In the genomic region with DNA sequence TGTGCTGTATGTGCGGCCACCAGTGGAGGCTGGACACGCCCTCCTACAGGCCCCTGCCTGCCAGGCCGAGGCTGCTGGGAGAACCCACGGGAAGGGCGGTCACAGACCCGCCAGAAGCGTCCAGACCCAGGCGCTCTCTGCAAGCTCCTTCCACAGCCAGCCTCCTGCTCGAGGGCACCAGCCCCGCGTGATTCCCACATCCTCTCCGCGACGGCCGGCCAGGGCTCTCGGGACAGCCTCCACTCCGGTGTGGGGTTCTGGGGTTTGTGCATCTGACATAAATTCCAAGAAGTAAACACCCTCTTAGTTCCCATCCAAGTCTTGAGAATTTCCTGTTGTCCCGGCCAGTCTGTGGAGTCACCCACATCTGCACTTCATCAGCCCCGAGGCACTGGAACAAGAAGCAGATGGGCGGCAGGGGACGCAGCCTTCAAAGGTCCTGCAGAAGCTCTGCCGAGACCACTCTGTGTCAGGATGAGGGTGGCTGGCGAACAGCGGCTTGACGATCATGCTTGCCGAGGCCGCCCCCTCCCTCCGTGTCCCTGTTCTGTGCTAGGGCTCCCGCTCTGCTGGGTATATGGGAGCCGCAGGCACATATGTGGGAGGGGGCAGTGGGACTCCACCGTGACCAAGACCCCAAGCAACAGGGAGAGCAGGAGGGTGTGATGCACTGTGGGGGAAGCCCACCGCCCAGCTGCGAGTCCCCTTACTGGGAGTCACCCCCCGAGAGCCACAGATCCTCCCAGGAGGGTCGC, we compare ENCODE assay signal across 13 cellular contexts. TPM values are rescaled to one million over a fixed set of nuclear protein-coding genes. Genes with fewer than 3 reads are reported as not detected.
DNase-seq lines count a peak whose midpoint lies in the region; ATAC-seq and TF ChIP-seq lines count a peak whose summit lies in the region.
"Had no signal": no experiment of that assay in that cellular context is flagged by ENCODE, and none has a peak within 500 bp of the region (broad histone marks: within the 10 kb centered on the region; RNA-seq: fewer than 3 reads in every experiment).

No MANE protein-coding gene starts in this region.

- no peak for TF ChIP-seq POLR2A in testis (IDR thresholded peaks at IDR 0.05)

- no peaks in the 10 kb centered on the region for H3K27me3 ChIP-seq in esophagus (ENCODE audit: control insufficient read depth in 1 of 2, insufficient read depth in 2 of 2, low read length in 2 of 2)
- no peaks in the 10 kb centered on the region for H3K27me3 ChIP-seq in lung (ENCODE audit: control insufficient read depth, insufficient read depth)
- H3K27me3 ChIP-seq in testis, result no peaks in the 10 kb centered on the region

- peak overlapping the region; percentile 85 for H3K4me3 ChIP-seq in HFF-Myc (replicated peaks; ENCODE audit: low read depth, low read length)
- no peak overlapping the region for H3K4me3 ChIP-seq in esophagus (ENCODE audit: low read depth in 1 of 2, low read length in 2 of 2)
- no peak overlapping the region for H3K4me3 ChIP-seq in lung
- no peak overlapping the region for H3K4me3 ChIP-seq in testis

- intact Hi-C loops in testis (cut with DNase I; ENCODE audit: low total_unique reads), result loop anchor here (10.0 kb wide), 1 partner anchor 84 kb away; a partner anchor contains a TSS

- H3K27ac ChIP-seq in esophagus (ENCODE audit: low read depth in 2 of 2, low read length in 1 of 2), result peak overlapping the region; percentile 73 to 95
- peak overlapping the region; percentile 95 for H3K27ac ChIP-seq in lung (ENCODE audit: low read depth in 1 of 2, low read length in 1 of 2)
- H3K27ac ChIP-seq in testis, result peak overlapping the region; percentile 88 to 90

- 52 to 69% methylated on average over 31 to 35 of the region's 35 CpGs for WGBS in esophagus, 2 donors
- WGBS in lung, 2 donors, result 60 to 73% methylated on average over 35 of the region's 35 CpGs
- WGBS in testis, 2 donors, result 60% methylated on average over 15 to 35 of the region's 35 CpGs

- no peaks in the 10 kb centered on the region for H3K9me3 ChIP-seq in esophagus (ENCODE audit: control insufficient read depth in 2 of 2, insufficient read depth in 1 of 2, low read depth in 1 of 2, low read length in 1 of 2)
- H3K9me3 ChIP-seq in lung (ENCODE audit: control insufficient read depth in 2 of 2, insufficient read depth in 1 of 2, low read length in 1 of 2), result no peaks in the 10 kb centered on the region
- no peaks in the 10 kb centered on the region for H3K9me3 ChIP-seq in testis

- H3K36me3 ChIP-seq in esophagus (ENCODE audit: control insufficient read depth in 2 of 2, insufficient read depth in 2 of 2, low read length in 1 of 2) (peaks cover 0 to 3% of the 10 kb centered on the region in 2 donors), lung (ENCODE audit: control insufficient read depth in 2 of 2, insufficient read depth in 2 of 2, low read length in 2 of 2) (peaks cover 0 to 6% of the 10 kb centered on the region in 2 donors), testis (ENCODE audit: low read depth, missing control alignments) (no peaks in the 10 kb centered on the region)

- TF ChIP-seq CTCF in HFF-Myc (IDR thresholded peaks at IDR 0.05; ENCODE audit: low read depth, low read length, missing control alignments) (no peak), lung (IDR thresholded peaks at IDR 0.05; ENCODE audit: control extremely low read depth, extremely low read depth) (no peak), testis (IDR thresholded peaks at IDR 0.05) (no peak)

- ATAC-seq in lung (ENCODE audit: insufficient read depth, low FRiP score) (no peak), GM21526 (IDR thresholded peaks at IDR 0.05; ENCODE audit: low FRiP score, unreplicated experiment) (no peak)

- DNase-seq in HFF-Myc (ENCODE audit: extremely low read depth, low read depth) (peak; percentile 90), lung (ENCODE audit: low spot score) (no peak), testis (peak; percentile 63), NCI-H2029 (lab: John Stamatoyannopoulos, UW) (no peak), NOMO-1 treated with DMSO at 0.1 percent for 48 hours (lab: John Stamatoyannopoulos, UW; ENCODE audit: unreplicated experiment) (no peak)
- no peak for DNase-seq in activated CD4-positive, alpha-beta T cell treated with anti-CD3 and anti-CD28 coated beads, Interleukin-2, amount 50 U/mL, for 48 hours
- DNase-seq: DMS79 treated with DMSO at 0.1 percent for 48 hours; effector CD4-positive, alpha-beta T cell; NCI-H82 had no signal

- peaks cover 0 to 44% of the 10 kb centered on the region in 2 donors for H3K4me1 ChIP-seq in esophagus (ENCODE audit: control insufficient read depth in 2 of 2, insufficient read depth in 2 of 2, low read length in 1 of 2)
- H3K4me1 ChIP-seq in lung (ENCODE audit: control insufficient read depth in 2 of 2, insufficient read depth in 2 of 2, low read length in 2 of 2), result peaks cover 5 to 24% of the 10 kb centered on the region in 2 donors
- peaks cover 60% of the 10 kb centered on the region for H3K4me1 ChIP-seq in testis

RNA-seq across cellular contexts. Expression of a gene that starts 2.4 kb away (rescaled TPM):
- polyA plus RNA-seq in esophagus, result 1 to 10 TPM; 3.4 to 6.2 TPM
- total RNA-seq in lung, result 10 to 100 TPM; 24.7 to 49.2 TPM
- 100 to 1,000 TPM in 1 of 2 donors, 10 to 100 TPM in 1; 31.6 to 116 TPM for polyA plus RNA-seq in lung
- total RNA-seq in testis, result 10 to 100 TPM; 19.4 to 21.4 TPM
- polyA plus RNA-seq in testis (ENCODE audit: insufficient read depth, low read depth, low replicate concordance), result 13.7 TPM
- total RNA-seq: LHCN-M2 had no signal

RNA-seq across cellular contexts. Expression of a gene that starts 37.9 kb away (rescaled TPM):
- polyA plus RNA-seq in esophagus (10 to 100 TPM; 32.6 to 60.8 TPM), lung (10 to 100 TPM; 39.2 to 64.2 TPM), testis (ENCODE audit: insufficient read depth, low read depth, low replicate concordance) (25.7 TPM)
- total RNA-seq in lung (10 to 100 TPM; 24.4 to 46.3 TPM), testis (10 to 100 TPM; 45.2 to 46.0 TPM)

RNA-seq across cellular contexts. Expression of a gene that starts 42.3 kb away (rescaled TPM):
- polyA plus RNA-seq in esophagus, result not detected
- under 1 TPM; 0.25 to 0.31 TPM for total RNA-seq in lung
- under 1 TPM in 1 of 2 donors, not detected in 1; 0.02 TPM for polyA plus RNA-seq in lung
- 1 to 10 TPM; 1.7 to 3.4 TPM for total RNA-seq in testis
- 1.3 TPM for polyA plus RNA-seq in testis (ENCODE audit: insufficient read depth, low read depth, low replicate concordance)
- total RNA-seq: LHCN-M2, myocyte had no signal

RNA-seq across cellular contexts. Expression of a gene that starts 56.2 kb away (rescaled TPM):
- polyA plus RNA-seq in esophagus (10 to 100 TPM; 18.7 to 33.1 TPM), lung (100 to 1,000 TPM in 1 of 2 donors, 10 to 100 TPM in 1; 61.1 to 119 TPM), testis (ENCODE audit: insufficient read depth, low read depth, low replicate concordance) (79.6 TPM)
- total RNA-seq in lung (100 to 1,000 TPM in 1 of 2 donors, 10 to 100 TPM in 1; 73.3 to 103 TPM), testis (100 to 1,000 TPM; 152 to 160 TPM)

Comparison
In these comparisons a context has a peak if more than half of its experiments do, and no peak if none do; other contexts are left out.
1. DNase-seq: peak in HFF-Myc (single experiment) and testis (single experiment); none in lung (single experiment), NCI-H2029 (single experiment), activated CD4-positive, alpha-beta T cell treated with anti-CD3 and anti-CD28 coated beads, Interleukin-2, amount 50 U/mL, for 48 hours (0 of 2) and NOMO-1 treated with DMSO at 0.1 percent for 48 hours (single experiment).
2. Peak in every context shown above with its lines, with median percentiles within 50 percentile points of each other: H3K27ac ChIP-seq.